ENCODE assay signal across 1 cellular context in genomic region chr5:80987078-80987766, GRCh38.
A peak's percentile ranks its signal among the peaks of the same experiment; 100 is the strongest.
TF ChIP-seq lines count a peak whose summit lies in the region.

No MANE protein-coding gene starts in this region.

TF ChIP-seq in IMR-90, 13 proteins besides CTCF, POLR2A, EP300 and RAD21:
- TF ChIP-seq MAZ (IDR thresholded peaks at IDR 0.05; ENCODE audit: borderline replicate concordance, low read depth, low read length), result no peak
- TF ChIP-seq, protein P1, sequence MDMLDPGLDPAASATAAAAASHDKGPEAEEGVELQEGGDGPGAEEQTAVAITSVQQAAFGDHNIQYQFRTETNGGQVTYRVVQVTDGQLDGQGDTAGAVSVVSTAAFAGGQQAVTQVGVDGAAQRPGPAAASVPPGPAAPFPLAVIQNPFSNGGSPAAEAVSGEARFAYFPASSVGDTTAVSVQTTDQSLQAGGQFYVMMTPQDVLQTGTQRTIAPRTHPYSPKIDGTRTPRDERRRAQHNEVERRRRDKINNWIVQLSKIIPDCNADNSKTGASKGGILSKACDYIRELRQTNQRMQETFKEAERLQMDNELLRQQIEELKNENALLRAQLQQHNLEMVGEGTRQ (IDR thresholded peaks at IDR 0.05; ENCODE audit: low read depth, low read length), result peak; percentile 44; the same call in 1 of the 2 replicates
